ENCODE assay signal across 8 cellular contexts in genomic region chr3:194486540-194487288, GRCh38. TPM values are rescaled to one million over a fixed set of nuclear protein-coding genes. Genes with fewer than 3 reads are reported as not detected.
DNase-seq lines count a peak whose midpoint lies in the region; ATAC-seq and TF ChIP-seq lines count a peak whose summit lies in the region.

ATP13A3 (minus strand) TSS chr3:194487002; CDS start chr3:194462190, 24,812 bp downstream.

- TF ChIP-seq CTCF in GM06990 (IDR thresholded peaks at IDR 0.05; ENCODE audit: insufficient read depth, low read length, poor library complexity, severe bottlenecking), result no peak
- TF ChIP-seq CTCF in omental fat pad (IDR thresholded peaks at IDR 0.05), result no peak
- TF ChIP-seq CTCF in testis (IDR thresholded peaks at IDR 0.05), result no peak

- peak within 1 kb of the TSS; percentile 81 to 88 for H3K27ac ChIP-seq in testis

- H3K9me3 ChIP-seq in testis, result no peaks in the 10 kb centered on the region

- H3K27me3 Mint-ChIP-seq in activated naive CD4-positive, alpha-beta T cell treated with anti-CD3 and anti-CD28 coated beads, Interleukin-2, amount 50 U/mL, for 24 hours, result no peaks in the 10 kb centered on the region

- H3K9me3 Mint-ChIP-seq in activated naive CD4-positive, alpha-beta T cell treated with anti-CD3 and anti-CD28 coated beads, Interleukin-2, amount 50 U/mL, for 24 hours, result no peaks in the 10 kb centered on the region

- H3K27ac Mint-ChIP-seq in activated naive CD4-positive, alpha-beta T cell treated with anti-CD3 and anti-CD28 coated beads, Interleukin-2, amount 50 U/mL, for 24 hours, result peak within 1 kb of the TSS; percentile 95

- peak; percentile 56 for ATAC-seq in HG02571 (IDR thresholded peaks at IDR 0.05; ENCODE audit: unreplicated experiment)
- peak; percentile 82 for ATAC-seq in SK-N-SH treated with all-trans-retinoic acid at 6 μM for 48 hours
- ATAC-seq in omental fat pad (ENCODE audit: low FRiP score), result peak; percentile 74

- intact Hi-C loops in testis (cut with DNase I; ENCODE audit: low total_unique reads), result no loop called here

- H3K36me3 ChIP-seq in GM06990 (ENCODE audit: control insufficient read depth, insufficient read depth, low read length) (no peaks in the 10 kb centered on the region; the same call in 1 of the 2 replicates), testis (ENCODE audit: low read depth, missing control alignments) (no peaks in the 10 kb centered on the region)

- H3K4me1 Mint-ChIP-seq in activated naive CD4-positive, alpha-beta T cell treated with anti-CD3 and anti-CD28 coated beads, Interleukin-2, amount 50 U/mL, for 24 hours, result peaks cover 52% of the 10 kb centered on the region

- H3K36me3 Mint-ChIP-seq in activated naive CD4-positive, alpha-beta T cell treated with anti-CD3 and anti-CD28 coated beads, Interleukin-2, amount 50 U/mL, for 24 hours, result peaks cover 15% of the 10 kb centered on the region

- 0 to 2% methylated on average over 10 to 31 of the region's 99 CpGs for WGBS in testis, 2 donors

- peak; percentile 59 for TF ChIP-seq POLR2A in testis (IDR thresholded peaks at IDR 0.05)

- peak within 1 kb of the TSS; percentile 97 for H3K4me3 Mint-ChIP-seq in activated naive CD4-positive, alpha-beta T cell treated with anti-CD3 and anti-CD28 coated beads, Interleukin-2, amount 50 U/mL, for 24 hours

- H3K4me3 ChIP-seq in GM06990 (replicated peaks; ENCODE audit: low read depth, low read length), result peak within 1 kb of the TSS; percentile 91
- H3K4me3 ChIP-seq in testis, result peak within 1 kb of the TSS; percentile 73 to 81

- DNase-seq in GM06990 (ENCODE audit: extremely low read depth, insufficient read length) (peak; percentile 96), NCI-H1092 (lab: John Stamatoyannopoulos, UW) (peak; percentile 90), globus pallidus (ENCODE audit: low spot score) (peak; percentile 94), omental fat pad (ENCODE audit: low spot score) (peak; percentile 62), testis (peak; percentile 94)

- peaks cover 11% of the 10 kb centered on the region for H3K4me1 ChIP-seq in testis

- H3K27me3 ChIP-seq in GM06990 (replicated peaks; ENCODE audit: control insufficient read depth, insufficient read depth, low read length) (no peaks in the 10 kb centered on the region), testis (no peaks in the 10 kb centered on the region)

TF ChIP-seq in SK-N-SH treated with all-trans-retinoic acid at 6 μM for 48 hours, 23 proteins besides CTCF, POLR2A, EP300 and RAD21:
- TF ChIP-seq TSHZ2 (CRISPR knock-in tag; IDR thresholded peaks at IDR 0.05) (no peak), CREB5 (CRISPR knock-in tag; IDR thresholded peaks at IDR 0.05; ENCODE audit: low read depth) (no peak), OSR1 (CRISPR knock-in tag; IDR thresholded peaks at IDR 0.05) (no peak), ISL1 (CRISPR knock-in tag; IDR thresholded peaks at IDR 0.05) (no peak), ZFP3 (CRISPR knock-in tag; IDR thresholded peaks at IDR 0.05) (no peak), CSRNP3 (CRISPR knock-in tag; IDR thresholded peaks at IDR 0.05) (no peak), GLIS3 (CRISPR knock-in tag; IDR thresholded peaks at IDR 0.05) (no peak)
TF ChIP-seq in SK-N-SH treated with all-trans-retinoic acid at 6 μM for 48 hours: peak in this region for 0.

RNA-seq across cellular contexts. Expression of gene ATP13A3, which starts in this region (rescaled TPM):
- total RNA-seq in omental fat pad, result 100 to 1,000 TPM; 124 to 638 (median 294) TPM
- total RNA-seq in testis, result 10 to 100 TPM; 51.8 to 62.3 TPM
- 26.6 TPM for polyA plus RNA-seq in testis (ENCODE audit: insufficient read depth, low read depth, low replicate concordance)

Comparison
In these comparisons a context has a peak if more than half of its experiments do, and no peak if none do; other contexts are left out.
1. Peak in every context shown above with its lines: DNase-seq, ATAC-seq, H3K4me3 ChIP-seq and H3K27ac ChIP-seq.